14 cellular contexts compared by ENCODE assay signal in the genomic region with DNA sequence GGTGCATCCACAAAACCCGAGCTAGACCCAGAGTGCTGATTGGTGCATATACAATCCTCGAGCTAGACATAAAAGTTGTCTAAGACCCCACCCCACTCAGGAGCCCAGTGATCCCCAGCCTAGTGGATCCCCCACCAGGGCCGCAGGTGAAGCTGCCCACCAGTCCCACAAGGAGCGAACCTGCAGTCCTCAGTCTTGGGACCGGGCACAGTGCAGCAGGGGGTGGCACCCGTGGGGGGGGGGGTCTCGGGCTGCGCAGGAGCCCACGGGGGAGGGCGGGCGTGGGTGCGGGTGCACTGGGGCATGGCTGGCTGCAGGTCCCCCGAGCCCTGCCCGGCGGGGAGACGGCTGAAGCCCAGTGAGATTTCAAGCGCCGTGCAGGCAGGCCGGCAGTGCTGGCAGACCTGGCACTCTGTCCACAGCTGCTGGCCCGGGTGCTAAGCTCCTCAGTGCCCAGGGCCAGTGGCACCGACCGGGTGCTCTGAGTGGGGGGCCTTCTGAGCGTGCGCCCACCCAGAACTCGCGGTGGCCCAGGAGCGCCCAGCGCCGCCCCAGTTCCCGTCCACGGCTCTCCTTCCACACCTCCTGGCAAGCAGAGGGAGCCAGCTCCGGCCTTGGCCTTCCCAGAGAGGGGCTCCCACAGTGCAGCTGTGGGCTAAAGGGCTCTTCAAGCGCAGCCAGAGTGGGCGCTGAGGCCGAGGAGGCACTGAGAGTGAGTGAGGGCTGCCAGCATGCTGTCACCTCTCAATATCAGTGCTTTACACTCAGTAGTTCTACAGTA.
DNase-seq lines count a peak whose midpoint lies in the region; ATAC-seq and TF ChIP-seq lines count a peak whose summit lies in the region.
"Had no signal": no experiment of that assay in that cellular context is flagged by ENCODE, and none has a peak within 500 bp of the region (broad histone marks: within the 10 kb centered on the region; RNA-seq: fewer than 3 reads in every experiment).

No MANE protein-coding gene starts in this region.

- peak overlapping the region; percentile 34 to 40 for H3K4me3 ChIP-seq in testis
- H3K4me3 ChIP-seq: GM12878, GM23248 had no signal

- H3K4me1 Mint-ChIP-seq in stimulated activated naive CD8-positive, alpha-beta T cell treated with anti-CD3 and anti-CD28 coated beads, Interleukin-15, amount 100 ng/mL, for 72 hours: peaks cover 10% of the 10 kb centered on the region
- H3K4me1 Mint-ChIP-seq: B cell had no signal

- TF ChIP-seq POLR2A in testis (IDR thresholded peaks at IDR 0.05): no peak

- H3K4me3 Mint-ChIP-seq in stimulated activated naive CD8-positive, alpha-beta T cell treated with anti-CD3 and anti-CD28 coated beads, Interleukin-15, amount 100 ng/mL, for 72 hours: no peak overlapping the region
- H3K4me3 Mint-ChIP-seq: B cell; CD4-positive, alpha-beta T cell had no signal

- no peaks in the 10 kb centered on the region for H3K36me3 ChIP-seq in testis (ENCODE audit: low read depth, missing control alignments)

- no peaks in the 10 kb centered on the region for H3K4me1 ChIP-seq in testis

- no peaks in the 10 kb centered on the region for H3K27me3 ChIP-seq in testis

- no peak for TF ChIP-seq CTCF in testis (IDR thresholded peaks at IDR 0.05)

- peaks cover 10% of the 10 kb centered on the region for H3K27me3 Mint-ChIP-seq in stimulated activated naive CD8-positive, alpha-beta T cell treated with anti-CD3 and anti-CD28 coated beads, Interleukin-15, amount 100 ng/mL, for 72 hours
- H3K27me3 Mint-ChIP-seq: B cell; CD4-positive, alpha-beta T cell had no signal

- WGBS in testis, 2 donors: 66 to 100% methylated on average over 2 to 34 of the region's 35 CpGs

- no peaks in the 10 kb centered on the region for H3K9me3 ChIP-seq in testis

- H3K27ac ChIP-seq in testis: no peak overlapping the region
- H3K27ac ChIP-seq: GM23248 had no signal

- no peak for DNase-seq in stimulated activated naive CD8-positive, alpha-beta T cell treated with anti-CD3 and anti-CD28 coated beads, Interleukin-15, amount 100 ng/mL, for 72 hours
- no peak for DNase-seq in stimulated activated naive CD8-positive, alpha-beta T cell treated with anti-CD3 and anti-CD28 coated beads, Interleukin-15, Interleukin-2, amounts not matched to agents 100 U/mL and 50 U/mL, for 24 hours
- DNase-seq in posterior vena cava (ENCODE audit: low spot score) (peak; percentile 64), testis (no peak)
- no peak for DNase-seq in effector CD4-positive, alpha-beta T cell
- DNase-seq: C1 segment of cervical spinal cord; CD4-positive, alpha-beta T cell; DMS79; GM23248 had no signal

- intact Hi-C loops in posterior vena cava (cut with DNase I): no loop called here
- intact Hi-C loops in testis (cut with DNase I; ENCODE audit: low total_unique reads): no loop called here

- ATAC-seq in stimulated activated naive CD8-positive, alpha-beta T cell treated with anti-CD3 and anti-CD28 coated beads, Interleukin-15, amount 100 ng/mL, for 72 hours: peak; percentile 70
- ATAC-seq in stimulated activated naive CD8-positive, alpha-beta T cell treated with anti-CD3 and anti-CD28 coated beads, Interleukin-15, Interleukin-2, amounts not matched to agents 100 U/mL and 50 U/mL, for 24 hours: no peak
- ATAC-seq in HG03442 (IDR thresholded peaks at IDR 0.05; ENCODE audit: unreplicated experiment) (no peak), GM21447 (IDR thresholded peaks at IDR 0.05; ENCODE audit: unreplicated experiment) (no peak)
- ATAC-seq: GM12878, HCT116 had no signal

- no peaks in the 10 kb centered on the region for H3K9me3 Mint-ChIP-seq in stimulated activated naive CD8-positive, alpha-beta T cell treated with anti-CD3 and anti-CD28 coated beads, Interleukin-15, amount 100 ng/mL, for 72 hours

- H3K27ac Mint-ChIP-seq in stimulated activated naive CD8-positive, alpha-beta T cell treated with anti-CD3 and anti-CD28 coated beads, Interleukin-15, amount 100 ng/mL, for 72 hours: no peak overlapping the region
- H3K27ac Mint-ChIP-seq: B cell; CD4-positive, alpha-beta T cell had no signal
